ENCODE assay signal across 17 cellular contexts in genomic region chr13:33730147-33730546, GRCh38.
A peak's percentile ranks its signal among the peaks of the same experiment; 100 is the strongest.
DNase-seq lines count a peak whose midpoint lies in the region; ATAC-seq and TF ChIP-seq lines count a peak whose summit lies in the region.
"Had no signal": no experiment of that assay in that cellular context is flagged by ENCODE, and none has a peak within 500 bp of the region (broad histone marks: within the 10 kb centered on the region; RNA-seq: fewer than 3 reads in every experiment).

No MANE protein-coding gene starts in this region.

- H3K9me3 ChIP-seq in heart left ventricle (no peaks in the 10 kb centered on the region), heart right ventricle (no peaks in the 10 kb centered on the region)
- H3K9me3 ChIP-seq: adrenal gland, testis had no signal

- 69 to 79% (median 72%) methylated on average over 1 of the region's 1 CpG for WGBS in heart left ventricle, 4 donors
- 54 to 67% methylated on average over 1 of the region's 1 CpG for WGBS in heart right ventricle, 2 donors

- intact Hi-C loops in heart left ventricle (cut with DNase I) (no loop called here), cardiac septum (cut with DNase I) (loop anchor here (5.0 kb wide), 1 partner anchor 393 kb away; no protein-coding TSS in a partner anchor), heart right ventricle (cut with DNase I) (no loop called here)

- H3K27ac Mint-ChIP-seq in progenitor cell of endocrine pancreas, result no peak overlapping the region

- H3K27me3 Mint-ChIP-seq in progenitor cell of endocrine pancreas, result no peaks in the 10 kb centered on the region

- peak in 3 of 4 donors; percentile 62 to 77 (median 63) for ATAC-seq in heart left ventricle
- peak in 6 of 8 donors; percentile 41 to 62 (median 51) for ATAC-seq in heart right ventricle

- DNase-seq in heart left ventricle (no peak), cardiac septum (ENCODE audit: low spot score) (no peak), NB4 (ENCODE audit: low read depth) (peak; percentile 64), heart right ventricle (no peak), progenitor cell of endocrine pancreas (ENCODE audit: low spot score, unreplicated experiment) (no peak), mucosa of gallbladder (ENCODE audit: low spot score) (no peak), inferior parietal cortex (ENCODE audit: extremely low spot score) (no peak)
- no peak for DNase-seq in activated CD4-positive, alpha-beta T cell treated with anti-CD3 and anti-CD28 coated beads, Interleukin-2, amount 50 U/mL, for 1 hour
- DNase-seq: activated CD4-positive, alpha-beta T cell treated with anti-CD3 and anti-CD28 coated beads for 1 hour; activated T-cell treated with anti-CD3 and anti-CD28 coated beads for 4 hours; adrenal gland; DMS 273 treated with DMSO at 0.1 percent for 48 hours; erythroblast; H7; left cardiac atrium; OCI-M1; testis had no signal

- no peak overlapping the region for H3K4me3 Mint-ChIP-seq in progenitor cell of endocrine pancreas (ENCODE audit: low read depth)

- H3K27me3 ChIP-seq in heart left ventricle (no peaks in the 10 kb centered on the region), heart right ventricle (no peaks in the 10 kb centered on the region)
- H3K27me3 ChIP-seq: adrenal gland, testis had no signal

- no peaks in the 10 kb centered on the region for H3K9me3 Mint-ChIP-seq in progenitor cell of endocrine pancreas (ENCODE audit: low read depth)

- peaks cover 3% of the 10 kb centered on the region for H3K4me1 Mint-ChIP-seq in progenitor cell of endocrine pancreas (ENCODE audit: low read depth)

- TF ChIP-seq CTCF in heart left ventricle (IDR thresholded peaks at IDR 0.05), result no peak
- TF ChIP-seq CTCF in NB4 (IDR thresholded peaks at IDR 0.05; ENCODE audit: low read depth, low read length), result no peak
- TF ChIP-seq CTCF in heart right ventricle (IDR thresholded peaks at IDR 0.05), result no peak
- TF ChIP-seq CTCF in progenitor cell of endocrine pancreas (IDR thresholded peaks at IDR 0.05; ENCODE audit: unreplicated experiment), result no peak

- no peaks in the 10 kb centered on the region for H3K36me3 ChIP-seq in heart left ventricle
- no peaks in the 10 kb centered on the region for H3K36me3 ChIP-seq in heart right ventricle
- H3K36me3 ChIP-seq: adrenal gland had no signal

- H3K4me3 ChIP-seq in heart left ventricle (no peak overlapping the region), NB4 (ENCODE audit: low read depth, low read length) (no peak overlapping the region), heart right ventricle (no peak overlapping the region)
- H3K4me3 ChIP-seq: adrenal gland, testis had no signal

- H3K4me1 ChIP-seq in heart left ventricle (peaks cover 0 to 36% (median 10%) of the 10 kb centered on the region in 12 donors), heart right ventricle (peaks cover 0 to 43% (median 13%) of the 10 kb centered on the region in 9 donors)

- peak overlapping the region in 1 of 12 donors; percentile 81 for H3K27ac ChIP-seq in heart left ventricle
- peak overlapping the region in 2 of 10 donors; percentile 24 to 78 for H3K27ac ChIP-seq in heart right ventricle
- H3K27ac ChIP-seq: testis had no signal

- no peaks in the 10 kb centered on the region for H3K36me3 Mint-ChIP-seq in progenitor cell of endocrine pancreas (ENCODE audit: insufficient read depth)

- no peak for TF ChIP-seq POLR2A in heart left ventricle (IDR thresholded peaks at IDR 0.05)
- no peak for TF ChIP-seq POLR2A in NB4 (IDR thresholded peaks at IDR 0.05; ENCODE audit: extremely low read depth, insufficient read length)
